ENCODE assay signal across 1 cellular context in the genomic region with DNA sequence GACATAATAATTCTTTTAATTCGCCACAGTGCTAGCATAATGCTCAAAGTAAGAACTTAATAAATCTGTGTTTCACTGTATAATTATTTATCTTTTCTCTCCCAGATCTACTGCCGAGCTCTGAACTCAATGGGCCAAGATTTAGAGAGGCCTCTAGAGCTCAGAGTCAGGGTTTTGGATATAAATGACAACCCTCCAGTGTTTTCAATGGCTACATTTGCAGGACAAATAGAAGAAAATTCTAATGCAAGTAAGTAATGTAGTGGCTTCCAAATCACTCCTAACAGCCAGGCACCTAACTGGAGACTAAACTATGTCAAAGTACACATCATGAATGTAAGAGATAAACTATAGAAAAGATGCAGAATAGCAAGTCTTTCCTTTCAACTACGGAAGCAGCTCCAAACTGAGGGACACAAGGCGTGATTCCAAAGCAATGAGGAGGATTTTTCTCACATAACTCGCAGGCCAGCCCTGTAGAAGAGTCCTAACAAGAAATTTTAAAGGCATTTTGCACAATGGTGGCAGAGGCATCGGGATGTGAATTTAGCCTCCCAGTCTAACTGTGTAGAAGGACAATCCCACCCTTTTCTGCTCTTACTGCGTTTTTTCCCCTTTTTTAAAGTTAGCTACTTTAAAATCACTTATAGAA.
TF ChIP-seq lines count a peak whose summit lies in the region.

No MANE protein-coding gene starts in this region.

TF ChIP-seq in H1, 55 proteins besides CTCF, POLR2A, EP300 and RAD21:
- TF ChIP-seq SAP30 (IDR thresholded peaks at IDR 0.05; ENCODE audit: insufficient read depth, insufficient replicate concordance, low read length) (no peak), TAF7 (optimal IDR thresholded peaks at IDR 0.05; ENCODE audit: borderline replicate concordance, low read depth, low read length) (no peak), EZH2 (IDR thresholded peaks at IDR 0.05; ENCODE audit: low read depth, low read length, severe bottlenecking) (no peak), POU5F1 (IDR thresholded peaks at IDR 0.05; ENCODE audit: low read depth, low read length) (no peak), JUN (IDR thresholded peaks at IDR 0.05; ENCODE audit: low read depth, low read length) (no peak)
- TF ChIP-seq, protein P1, sequence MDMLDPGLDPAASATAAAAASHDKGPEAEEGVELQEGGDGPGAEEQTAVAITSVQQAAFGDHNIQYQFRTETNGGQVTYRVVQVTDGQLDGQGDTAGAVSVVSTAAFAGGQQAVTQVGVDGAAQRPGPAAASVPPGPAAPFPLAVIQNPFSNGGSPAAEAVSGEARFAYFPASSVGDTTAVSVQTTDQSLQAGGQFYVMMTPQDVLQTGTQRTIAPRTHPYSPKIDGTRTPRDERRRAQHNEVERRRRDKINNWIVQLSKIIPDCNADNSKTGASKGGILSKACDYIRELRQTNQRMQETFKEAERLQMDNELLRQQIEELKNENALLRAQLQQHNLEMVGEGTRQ (IDR thresholded peaks at IDR 0.05; ENCODE audit: low read length) = no peak
